ENCODE assay signal across 1 cellular context in the genomic region with DNA sequence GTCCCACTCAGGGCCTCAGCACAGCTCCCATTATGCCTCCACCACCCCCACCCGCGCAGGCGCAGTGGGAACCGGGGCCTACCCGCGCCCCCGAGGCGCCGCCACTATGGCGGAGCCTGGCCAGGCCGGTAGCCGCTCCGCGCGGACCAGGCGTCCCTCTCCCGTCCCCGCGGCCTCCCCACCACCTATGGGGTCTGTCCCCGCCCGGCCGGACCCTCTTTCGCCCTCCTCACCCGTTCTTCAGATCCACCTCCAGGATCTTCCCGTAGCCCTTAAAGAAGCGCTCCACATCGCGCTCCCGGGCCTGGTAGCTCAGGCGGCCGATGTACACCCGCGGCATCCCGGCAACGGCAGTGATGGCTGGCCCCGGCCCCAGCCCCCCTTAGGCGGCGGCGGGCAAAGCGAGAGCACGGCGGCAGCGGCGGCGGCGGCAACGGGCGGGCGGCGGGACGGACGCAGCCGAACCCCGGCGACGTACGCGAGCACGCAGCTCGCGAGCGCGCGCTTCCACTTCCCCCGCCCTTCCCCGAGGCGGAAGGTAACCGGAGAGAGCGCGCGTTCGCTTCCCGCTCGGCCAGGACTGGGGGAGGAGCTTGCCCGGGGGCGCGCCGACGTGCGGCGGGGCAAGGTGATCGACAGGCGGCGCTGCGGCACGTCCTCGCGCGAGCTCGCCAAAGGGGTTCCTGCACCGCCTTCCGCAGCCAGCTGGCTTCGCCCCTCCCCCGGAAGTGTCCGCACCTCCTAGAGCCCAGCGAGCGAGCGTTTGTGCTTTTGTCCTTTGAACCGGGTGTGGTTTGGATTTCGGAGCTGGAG.
TF ChIP-seq lines count a peak whose summit lies in the region.

A gene (minus strand): TSS at position 488 of the 813 bp plus-strand sequence. CDS start 148 bp downstream, at position 340.

TF ChIP-seq in K562, 482 proteins besides CTCF, POLR2A, EP300 and RAD21 (continued from another document):
- TF ChIP-seq, protein P1, sequence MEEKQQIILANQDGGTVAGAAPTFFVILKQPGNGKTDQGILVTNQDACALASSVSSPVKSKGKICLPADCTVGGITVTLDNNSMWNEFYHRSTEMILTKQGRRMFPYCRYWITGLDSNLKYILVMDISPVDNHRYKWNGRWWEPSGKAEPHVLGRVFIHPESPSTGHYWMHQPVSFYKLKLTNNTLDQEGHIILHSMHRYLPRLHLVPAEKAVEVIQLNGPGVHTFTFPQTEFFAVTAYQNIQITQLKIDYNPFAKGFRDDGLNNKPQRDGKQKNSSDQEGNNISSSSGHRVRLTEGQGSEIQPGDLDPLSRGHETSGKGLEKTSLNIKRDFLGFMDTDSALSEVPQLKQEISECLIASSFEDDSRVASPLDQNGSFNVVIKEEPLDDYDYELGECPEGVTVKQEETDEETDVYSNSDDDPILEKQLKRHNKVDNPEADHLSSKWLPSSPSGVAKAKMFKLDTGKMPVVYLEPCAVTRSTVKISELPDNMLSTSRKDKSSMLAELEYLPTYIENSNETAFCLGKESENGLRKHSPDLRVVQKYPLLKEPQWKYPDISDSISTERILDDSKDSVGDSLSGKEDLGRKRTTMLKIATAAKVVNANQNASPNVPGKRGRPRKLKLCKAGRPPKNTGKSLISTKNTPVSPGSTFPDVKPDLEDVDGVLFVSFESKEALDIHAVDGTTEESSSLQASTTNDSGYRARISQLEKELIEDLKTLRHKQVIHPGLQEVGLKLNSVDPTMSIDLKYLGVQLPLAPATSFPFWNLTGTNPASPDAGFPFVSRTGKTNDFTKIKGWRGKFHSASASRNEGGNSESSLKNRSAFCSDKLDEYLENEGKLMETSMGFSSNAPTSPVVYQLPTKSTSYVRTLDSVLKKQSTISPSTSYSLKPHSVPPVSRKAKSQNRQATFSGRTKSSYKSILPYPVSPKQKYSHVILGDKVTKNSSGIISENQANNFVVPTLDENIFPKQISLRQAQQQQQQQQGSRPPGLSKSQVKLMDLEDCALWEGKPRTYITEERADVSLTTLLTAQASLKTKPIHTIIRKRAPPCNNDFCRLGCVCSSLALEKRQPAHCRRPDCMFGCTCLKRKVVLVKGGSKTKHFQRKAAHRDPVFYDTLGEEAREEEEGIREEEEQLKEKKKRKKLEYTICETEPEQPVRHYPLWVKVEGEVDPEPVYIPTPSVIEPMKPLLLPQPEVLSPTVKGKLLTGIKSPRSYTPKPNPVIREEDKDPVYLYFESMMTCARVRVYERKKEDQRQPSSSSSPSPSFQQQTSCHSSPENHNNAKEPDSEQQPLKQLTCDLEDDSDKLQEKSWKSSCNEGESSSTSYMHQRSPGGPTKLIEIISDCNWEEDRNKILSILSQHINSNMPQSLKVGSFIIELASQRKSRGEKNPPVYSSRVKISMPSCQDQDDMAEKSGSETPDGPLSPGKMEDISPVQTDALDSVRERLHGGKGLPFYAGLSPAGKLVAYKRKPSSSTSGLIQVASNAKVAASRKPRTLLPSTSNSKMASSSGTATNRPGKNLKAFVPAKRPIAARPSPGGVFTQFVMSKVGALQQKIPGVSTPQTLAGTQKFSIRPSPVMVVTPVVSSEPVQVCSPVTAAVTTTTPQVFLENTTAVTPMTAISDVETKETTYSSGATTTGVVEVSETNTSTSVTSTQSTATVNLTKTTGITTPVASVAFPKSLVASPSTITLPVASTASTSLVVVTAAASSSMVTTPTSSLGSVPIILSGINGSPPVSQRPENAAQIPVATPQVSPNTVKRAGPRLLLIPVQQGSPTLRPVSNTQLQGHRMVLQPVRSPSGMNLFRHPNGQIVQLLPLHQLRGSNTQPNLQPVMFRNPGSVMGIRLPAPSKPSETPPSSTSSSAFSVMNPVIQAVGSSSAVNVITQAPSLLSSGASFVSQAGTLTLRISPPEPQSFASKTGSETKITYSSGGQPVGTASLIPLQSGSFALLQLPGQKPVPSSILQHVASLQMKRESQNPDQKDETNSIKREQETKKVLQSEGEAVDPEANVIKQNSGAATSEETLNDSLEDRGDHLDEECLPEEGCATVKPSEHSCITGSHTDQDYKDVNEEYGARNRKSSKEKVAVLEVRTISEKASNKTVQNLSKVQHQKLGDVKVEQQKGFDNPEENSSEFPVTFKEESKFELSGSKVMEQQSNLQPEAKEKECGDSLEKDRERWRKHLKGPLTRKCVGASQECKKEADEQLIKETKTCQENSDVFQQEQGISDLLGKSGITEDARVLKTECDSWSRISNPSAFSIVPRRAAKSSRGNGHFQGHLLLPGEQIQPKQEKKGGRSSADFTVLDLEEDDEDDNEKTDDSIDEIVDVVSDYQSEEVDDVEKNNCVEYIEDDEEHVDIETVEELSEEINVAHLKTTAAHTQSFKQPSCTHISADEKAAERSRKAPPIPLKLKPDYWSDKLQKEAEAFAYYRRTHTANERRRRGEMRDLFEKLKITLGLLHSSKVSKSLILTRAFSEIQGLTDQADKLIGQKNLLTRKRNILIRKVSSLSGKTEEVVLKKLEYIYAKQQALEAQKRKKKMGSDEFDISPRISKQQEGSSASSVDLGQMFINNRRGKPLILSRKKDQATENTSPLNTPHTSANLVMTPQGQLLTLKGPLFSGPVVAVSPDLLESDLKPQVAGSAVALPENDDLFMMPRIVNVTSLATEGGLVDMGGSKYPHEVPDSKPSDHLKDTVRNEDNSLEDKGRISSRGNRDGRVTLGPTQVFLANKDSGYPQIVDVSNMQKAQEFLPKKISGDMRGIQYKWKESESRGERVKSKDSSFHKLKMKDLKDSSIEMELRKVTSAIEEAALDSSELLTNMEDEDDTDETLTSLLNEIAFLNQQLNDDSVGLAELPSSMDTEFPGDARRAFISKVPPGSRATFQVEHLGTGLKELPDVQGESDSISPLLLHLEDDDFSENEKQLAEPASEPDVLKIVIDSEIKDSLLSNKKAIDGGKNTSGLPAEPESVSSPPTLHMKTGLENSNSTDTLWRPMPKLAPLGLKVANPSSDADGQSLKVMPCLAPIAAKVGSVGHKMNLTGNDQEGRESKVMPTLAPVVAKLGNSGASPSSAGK (IDR thresholded peaks at IDR 0.05) = peak; percentile 4; the same call in 1 of the 2 replicates
- TF ChIP-seq EWSR1 (IDR thresholded peaks at IDR 0.05; ENCODE audit: borderline replicate concordance, low read depth, partially characterized antibody) = no peak
- TF ChIP-seq CBX5 (IDR thresholded peaks at IDR 0.05; ENCODE audit: borderline replicate concordance, low read depth) = 0 out of 2 replicates have a peak, but pooled peaks have one; percentile 41
- no peak for TF ChIP-seq SMARCE1 (IDR thresholded peaks at IDR 0.05)
- no peak for TF ChIP-seq ZNF212 (CRISPR knock-in tag; IDR thresholded peaks at IDR 0.05)
- TF ChIP-seq CHCHD3 (CRISPR knock-in tag; IDR thresholded peaks at IDR 0.05) = no peak
- no peak for TF ChIP-seq ZNF140 (CRISPR knock-in tag; IDR thresholded peaks at IDR 0.05)
- no peak for TF ChIP-seq SMARCA4 (IDR thresholded peaks at IDR 0.05)
- TF ChIP-seq ZNF586 (CRISPR knock-in tag; conservative IDR thresholded peaks at IDR 0.05) = no peak
- TF ChIP-seq ASH1L (IDR thresholded peaks at IDR 0.05; ENCODE audit: borderline replicate concordance, low read depth, partially characterized antibody) = no peak
- peak; percentile 51; the same call in 1 of the 2 replicates for TF ChIP-seq ILF3 (IDR thresholded peaks at IDR 0.05; ENCODE audit: borderline replicate concordance)
- TF ChIP-seq, protein P2, sequence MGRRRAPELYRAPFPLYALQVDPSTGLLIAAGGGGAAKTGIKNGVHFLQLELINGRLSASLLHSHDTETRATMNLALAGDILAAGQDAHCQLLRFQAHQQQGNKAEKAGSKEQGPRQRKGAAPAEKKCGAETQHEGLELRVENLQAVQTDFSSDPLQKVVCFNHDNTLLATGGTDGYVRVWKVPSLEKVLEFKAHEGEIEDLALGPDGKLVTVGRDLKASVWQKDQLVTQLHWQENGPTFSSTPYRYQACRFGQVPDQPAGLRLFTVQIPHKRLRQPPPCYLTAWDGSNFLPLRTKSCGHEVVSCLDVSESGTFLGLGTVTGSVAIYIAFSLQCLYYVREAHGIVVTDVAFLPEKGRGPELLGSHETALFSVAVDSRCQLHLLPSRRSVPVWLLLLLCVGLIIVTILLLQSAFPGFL (CRISPR knock-in tag; IDR thresholded peaks at IDR 0.05) = no peak
